In the genomic region with DNA sequence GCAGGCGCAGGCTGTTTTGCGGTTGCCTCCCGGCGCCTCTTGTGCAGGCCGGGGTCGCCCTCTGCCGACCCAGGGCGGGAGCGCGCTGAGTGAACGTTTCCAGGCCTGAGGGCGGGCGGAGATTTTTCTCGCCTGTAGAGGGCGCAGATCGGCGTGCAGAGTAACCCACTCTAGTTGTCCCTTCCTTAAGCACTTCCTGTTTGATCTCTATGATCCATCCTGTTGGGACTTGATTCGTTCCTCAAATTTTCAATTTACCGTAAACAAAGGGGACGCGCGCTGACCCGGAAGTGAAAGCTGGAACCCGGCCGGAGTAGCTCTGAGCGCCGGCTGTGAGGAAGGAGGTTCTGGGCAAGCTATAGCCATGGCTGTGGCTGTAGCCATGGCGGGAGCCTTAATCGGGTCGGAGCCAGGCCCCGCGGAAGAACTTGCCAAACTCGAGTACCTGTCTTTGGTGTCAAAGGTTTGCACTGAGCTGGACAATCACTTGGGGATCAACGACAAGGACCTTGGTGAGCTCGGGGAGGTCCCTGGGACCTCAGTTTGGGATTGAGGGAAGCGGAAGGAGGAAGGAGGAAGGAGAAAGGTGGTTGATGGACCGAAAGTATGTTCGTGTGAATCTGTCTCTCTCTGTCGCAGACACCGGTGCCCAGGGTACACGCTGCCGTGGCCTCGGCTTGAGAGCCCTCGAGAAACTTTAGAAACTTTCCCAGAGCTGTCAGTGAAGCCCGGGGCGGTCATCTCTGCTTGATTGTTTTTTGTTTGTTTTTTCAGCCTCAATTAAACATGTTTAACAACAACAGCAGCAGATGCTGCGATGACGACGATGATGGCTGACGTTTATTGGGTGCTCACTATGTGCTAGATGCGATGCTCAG, we compare ENCODE assay signal across 8 cellular contexts. TPM values are rescaled to one million over a fixed set of nuclear protein-coding genes. Genes with fewer than 3 reads are reported as not detected.
DNase-seq lines count a peak whose midpoint lies in the region; ATAC-seq, FAIRE-seq and TF ChIP-seq lines count a peak whose summit lies in the region.

A gene (plus strand): TSS at position 302 of the 878 bp plus-strand sequence. CDS start 63 bp downstream, at position 365.

- TF ChIP-seq CTCF in brain (conservative IDR thresholded peaks at IDR 0.05) (peak; percentile 100), gastrocnemius medialis (IDR thresholded peaks at IDR 0.05 in 4 of 5, conservative IDR thresholded peaks at IDR 0.05 in 1 of 5) (peak; percentile 100)

- intact Hi-C loops in gastrocnemius medialis (cut with DNase I; ENCODE audit: low total_unique reads): loop anchor here (1.0 to 2.0 kb wide), 5 partner anchors 86 to 531 kb away; a partner anchor contains a TSS

- no peaks in the 10 kb centered on the region for H3K9me3 ChIP-seq in gastrocnemius medialis

- peak within 1 kb of the TSS; percentile 66 to 85 (median 80) for H3K4me3 ChIP-seq in gastrocnemius medialis

- H3K27me3 Mint-ChIP-seq in brain: peaks cover 7% of the 10 kb centered on the region

- H3K36me3 ChIP-seq in gastrocnemius medialis: no peaks in the 10 kb centered on the region

- TF ChIP-seq POLR2A in gastrocnemius medialis (IDR thresholded peaks at IDR 0.05): peak; percentile 56 to 63

- no peaks in the 10 kb centered on the region for H3K36me3 Mint-ChIP-seq in brain

- peak within 1 kb of the TSS; percentile 98 to 100 (median 99) for H3K27ac Mint-ChIP-seq in brain

- ATAC-seq in GM18517 (IDR thresholded peaks at IDR 0.05; ENCODE audit: unreplicated experiment) (peak; percentile 92), HG03060 (IDR thresholded peaks at IDR 0.05; ENCODE audit: low read depth, unreplicated experiment) (peak; percentile 92), gastrocnemius medialis (peak; percentile 98 to 99)

- peaks cover 54% of the 10 kb centered on the region for H3K4me1 Mint-ChIP-seq in brain

- in situ Hi-C loops in gastrocnemius medialis (cut with MboI; ENCODE audit: low sequenced_read_pairs in 4 of 4): loop anchor here (5.0 to 25.0 kb wide), 3 partner anchors 87 to 272 kb away; a partner anchor contains a TSS

- peak; percentile 46 for DNase-seq in 8988T
- DNase-seq in NCI-H2107 (lab: John Stamatoyannopoulos, UW): peak; percentile 93
- peak; percentile 92 for DNase-seq in iPS DF 4.7 (ENCODE audit: extremely low read depth, low spot score)
- DNase-seq in gastrocnemius medialis: peak; percentile 96

- peaks cover 23 to 24% of the 10 kb centered on the region in 2 donors for H3K4me1 ChIP-seq in gastrocnemius medialis

- H3K27me3 ChIP-seq in gastrocnemius medialis: no peaks in the 10 kb centered on the region

- H3K4me3 Mint-ChIP-seq in brain: peak within 1 kb of the TSS; percentile 100

- H3K27ac ChIP-seq in gastrocnemius medialis: peak within 1 kb of the TSS; percentile 79 to 92 (median 81)

- FAIRE-seq in TTC549 (lab: Jason Lieb, UNC): peak; percentile 95

- H3K9me3 Mint-ChIP-seq in brain: peaks cover 0 to 3% (median 0%) of the 10 kb centered on the region in 5 experiments

RNA-seq across cellular contexts. Expression of the gene that starts here (rescaled TPM):
- 54.1 TPM for polyA plus RNA-seq in brain (ENCODE audit: insufficient read depth, low read depth, low replicate concordance)
- 10 to 100 TPM; 24.0 to 30.3 (median 27.2) TPM for total RNA-seq in gastrocnemius medialis

Comparison
In these comparisons a context has a peak if more than half of its experiments do, and no peak if none do; other contexts are left out.
1. Peak in every context shown above with its lines: DNase-seq, ATAC-seq, H3K4me3 ChIP-seq and H3K27ac ChIP-seq.
2. DNase-seq: peak in every context shown above with its lines; median percentile 96 in gastrocnemius medialis; 93 in NCI-H2107; 92 in iPS DF 4.7; 46 in 8988T.